8 cellular contexts compared by ENCODE assay signal in the genomic region with DNA sequence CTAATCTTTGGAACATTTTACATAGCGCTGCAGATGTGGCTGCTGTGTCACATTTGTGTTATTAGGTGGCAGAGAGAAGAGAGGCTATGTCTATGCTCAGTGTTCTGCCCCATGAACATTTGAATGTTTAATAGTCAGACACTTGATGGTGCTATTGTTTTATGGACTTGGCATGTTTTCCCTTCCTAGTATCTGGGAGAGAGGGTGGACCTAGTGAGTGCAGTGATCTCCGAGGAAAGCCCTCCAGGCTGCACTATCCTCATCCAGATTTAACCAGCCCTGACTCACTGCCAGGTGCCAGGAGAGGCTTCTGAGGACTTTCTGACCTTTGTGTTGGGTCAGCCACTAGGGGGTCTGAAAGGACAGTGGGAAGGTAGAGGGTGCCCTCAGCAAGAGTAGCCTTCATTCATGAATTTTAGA. TPM values are rescaled to one million over a fixed set of nuclear protein-coding genes. Genes with fewer than 3 reads are reported as not detected.
A peak's percentile ranks its signal among the peaks of the same experiment; 100 is the strongest.
DNase-seq lines count a peak whose midpoint lies in the region; ATAC-seq lines count a peak whose summit lies in the region.

No MANE protein-coding gene starts in this region.

- ATAC-seq in activated T-cell treated with anti-CD3 and anti-CD28 coated beads, Interleukin-2, amount 50 U/mL, for 72 hours (replicated peaks in 1 of 2) = peak; percentile 57 to 72
- no peak for ATAC-seq in central memory CD8-positive, alpha-beta T cell (replicated peaks; ENCODE audit: extremely low read depth, poor library complexity, severe bottlenecking)
- ATAC-seq in stimulated activated naive CD8-positive, alpha-beta T cell treated with anti-CD3 and anti-CD28 coated beads, Interleukin-15, Interleukin-2, amounts not matched to agents 100 U/mL and 50 U/mL, for 24 hours = peak; percentile 51
- ATAC-seq in HG03442 (IDR thresholded peaks at IDR 0.05; ENCODE audit: unreplicated experiment) = no peak

- H3K4me1 Mint-ChIP-seq in activated T-cell treated with anti-CD3 and anti-CD28 coated beads, Interleukin-2, amount 50 U/mL, for 72 hours (ENCODE audit: low read depth) = peaks cover 47% of the 10 kb centered on the region
- peaks cover 23% of the 10 kb centered on the region for H3K4me1 Mint-ChIP-seq in central memory CD8-positive, alpha-beta T cell

- peak overlapping the region; percentile 91 for H3K27ac Mint-ChIP-seq in activated T-cell treated with anti-CD3 and anti-CD28 coated beads, Interleukin-2, amount 50 U/mL, for 72 hours
- H3K27ac Mint-ChIP-seq in central memory CD8-positive, alpha-beta T cell (ENCODE audit: low read depth) = peak overlapping the region; percentile 39

- DNase-seq in activated T-cell treated with anti-CD3 and anti-CD28 coated beads, Interleukin-2, amount 50 U/mL, for 72 hours = no peak
- no peak for DNase-seq in activated T-cell treated with anti-CD3 and anti-CD28 coated beads for 4 hours
- peak; percentile 12 for DNase-seq in HuH-7 (ENCODE audit: low spot score)
- DNase-seq in central memory CD8-positive, alpha-beta T cell (ENCODE audit: low spot score in 2 of 2) = no peak
- DNase-seq in stimulated activated naive CD8-positive, alpha-beta T cell treated with anti-CD3 and anti-CD28 coated beads, Interleukin-15, Interleukin-2, amounts not matched to agents 100 U/mL and 50 U/mL, for 24 hours = no peak
- DNase-seq in NCI-H187 (lab: John Stamatoyannopoulos, UW) = no peak
- no peak for DNase-seq in NCI-H446 treated with DMSO at 0.1 percent for 48 hours (lab: John Stamatoyannopoulos, UW)

- no peaks in the 10 kb centered on the region for H3K27me3 Mint-ChIP-seq in activated T-cell treated with anti-CD3 and anti-CD28 coated beads, Interleukin-2, amount 50 U/mL, for 72 hours (ENCODE audit: low read depth)
- no peaks in the 10 kb centered on the region for H3K27me3 Mint-ChIP-seq in central memory CD8-positive, alpha-beta T cell

- H3K4me3 Mint-ChIP-seq in activated T-cell treated with anti-CD3 and anti-CD28 coated beads, Interleukin-2, amount 50 U/mL, for 72 hours = no peak overlapping the region
- no peak overlapping the region for H3K4me3 Mint-ChIP-seq in central memory CD8-positive, alpha-beta T cell

- no peaks in the 10 kb centered on the region for H3K9me3 Mint-ChIP-seq in activated T-cell treated with anti-CD3 and anti-CD28 coated beads, Interleukin-2, amount 50 U/mL, for 72 hours
- H3K9me3 Mint-ChIP-seq in central memory CD8-positive, alpha-beta T cell = no peaks in the 10 kb centered on the region

- peaks cover 5 to 49% of the 10 kb centered on the region in 2 donors for H3K36me3 Mint-ChIP-seq in activated T-cell treated with anti-CD3 and anti-CD28 coated beads, Interleukin-2, amount 50 U/mL, for 72 hours (ENCODE audit: insufficient read depth in 2 of 2)
- peaks cover 77% of the 10 kb centered on the region for H3K36me3 Mint-ChIP-seq in central memory CD8-positive, alpha-beta T cell (ENCODE audit: insufficient read depth)

RNA-seq across cellular contexts. Expression of gene ZFC3H1, which starts 24.3 kb away (rescaled TPM):
- total RNA-seq in activated T-cell treated with anti-CD3 and anti-CD28 coated beads, Interleukin-2, amount 50 U/mL, for 72 hours = 10 to 100 TPM; 87.7 to 98.7 TPM

RNA-seq across cellular contexts. Expression of gene THAP2, which starts 24.8 kb away (rescaled TPM):
- 10 to 100 TPM; 13.8 to 15.1 TPM for total RNA-seq in activated T-cell treated with anti-CD3 and anti-CD28 coated beads, Interleukin-2, amount 50 U/mL, for 72 hours

RNA-seq across cellular contexts. Expression of gene TMEM19, which starts 46.5 kb away (rescaled TPM):
- 10 to 100 TPM; 15.0 to 18.5 TPM for total RNA-seq in activated T-cell treated with anti-CD3 and anti-CD28 coated beads, Interleukin-2, amount 50 U/mL, for 72 hours

Comparison
In these comparisons a context has a peak if more than half of its experiments do, and no peak if none do; other contexts are left out.
1. ATAC-seq: peak in activated T-cell treated with anti-CD3 and anti-CD28 coated beads, Interleukin-2, amount 50 U/mL, for 72 hours (2 of 2) and stimulated activated naive CD8-positive, alpha-beta T cell treated with anti-CD3 and anti-CD28 coated beads, Interleukin-15, Interleukin-2, amounts not matched to agents 100 U/mL and 50 U/mL, for 24 hours (single experiment); none in central memory CD8-positive, alpha-beta T cell (single experiment) and HG03442 (single experiment).